ENCODE assay signal across 14 cellular contexts in genomic region chrX:44937606-44938005, GRCh38.
DNase-seq lines count a peak whose midpoint lies in the region; ATAC-seq, FAIRE-seq and TF ChIP-seq lines count a peak whose summit lies in the region.
"Had no signal": no experiment of that assay in that cellular context is flagged by ENCODE, and none has a peak within 500 bp of the region (broad histone marks: within the 10 kb centered on the region; RNA-seq: fewer than 3 reads in every experiment).

No MANE protein-coding gene starts in this region.

- H3K4me3 Mint-ChIP-seq in nephron progenitor cell = no peak overlapping the region
- H3K4me3 Mint-ChIP-seq: brain, neural progenitor cell had no signal

- TF ChIP-seq CTCF in nephron progenitor cell (IDR thresholded peaks at IDR 0.05) = no peak

- H3K36me3 Mint-ChIP-seq in nephron progenitor cell (ENCODE audit: low read depth) = peaks cover 32% of the 10 kb centered on the region

- DNase-seq in RCC 7860 (ENCODE audit: low spot score) (peak; percentile 46), nephron progenitor cell (no peak), HTR-8/SVneo (ENCODE audit: insufficient read length, low spot score) (no peak), NCI-H510A (lab: John Stamatoyannopoulos, UW) (no peak)
- DNase-seq: activated CD4-positive, alpha-beta T cell treated with anti-CD3 and anti-CD28 coated beads, Interleukin-2, amount 50 U/mL, for 1 hour; left cardiac atrium; NCI-H2171 treated with DMSO at 0.1 percent for 48 hours; T-helper 1 cell had no signal

- ATAC-seq in GM18511 (IDR thresholded peaks at IDR 0.05; ENCODE audit: unreplicated experiment) = peak; percentile 92
- ATAC-seq in GM21619 (IDR thresholded peaks at IDR 0.05; ENCODE audit: unreplicated experiment) = peak; percentile 80
- ATAC-seq in GM18505 (IDR thresholded peaks at IDR 0.05; ENCODE audit: unreplicated experiment) = no peak
- no peak for ATAC-seq in GM21390 (IDR thresholded peaks at IDR 0.05; ENCODE audit: unreplicated experiment)
- ATAC-seq: left cardiac atrium had no signal

- H3K27ac Mint-ChIP-seq in nephron progenitor cell = peak overlapping the region; percentile 70
- H3K27ac Mint-ChIP-seq: neural progenitor cell had no signal

- peaks cover 3% of the 10 kb centered on the region for H3K27me3 Mint-ChIP-seq in nephron progenitor cell (ENCODE audit: low read depth, poor library complexity)
- H3K27me3 Mint-ChIP-seq: brain had no signal

- TF ChIP-seq POLR2A in GM18505 (IDR thresholded peaks at IDR 0.05; ENCODE audit: borderline replicate concordance, extremely low read depth, insufficient read depth, insufficient read length) = no peak

- H3K9me3 Mint-ChIP-seq in nephron progenitor cell = peaks cover 68% of the 10 kb centered on the region

- no peaks in the 10 kb centered on the region for H3K4me1 Mint-ChIP-seq in nephron progenitor cell
- H3K4me1 Mint-ChIP-seq: brain, neural progenitor cell had no signal

- FAIRE-seq in RCC 7860 (lab: Jason Lieb, UNC) (peak; percentile 93), HTR-8/SVneo (lab: Jason Lieb, UNC) (no peak)

Comparison
In these comparisons a context has a peak if more than half of its experiments do, and no peak if none do; other contexts are left out.
1. ATAC-seq: peak in GM18511 (single experiment) and GM21619 (single experiment); none in GM18505 (single experiment) and GM21390 (single experiment).